14 cellular contexts compared by ENCODE assay signal in the genomic region with DNA sequence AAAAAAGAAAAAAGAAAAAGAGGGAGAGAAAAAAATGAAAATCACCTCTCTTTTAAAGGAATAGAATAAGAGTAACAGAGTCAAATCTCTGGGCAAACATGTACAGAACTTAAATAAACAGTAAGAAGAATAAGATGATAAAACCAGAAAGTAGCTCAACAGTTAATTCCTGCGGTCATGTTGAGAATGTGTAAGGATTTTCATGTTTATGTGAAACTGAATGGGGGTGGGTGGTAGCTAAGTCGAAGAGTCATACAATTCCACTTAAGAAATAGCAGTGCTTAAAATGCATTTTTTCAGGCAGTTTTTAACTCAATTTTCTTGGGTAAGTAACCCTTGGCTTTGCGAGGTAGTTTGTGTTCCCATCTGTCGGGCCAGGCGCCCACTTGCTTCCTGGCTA.
DNase-seq lines count a peak whose midpoint lies in the region; ATAC-seq and TF ChIP-seq lines count a peak whose summit lies in the region.
"Had no signal": no experiment of that assay in that cellular context is flagged by ENCODE, and none has a peak within 500 bp of the region (broad histone marks: within the 10 kb centered on the region; RNA-seq: fewer than 3 reads in every experiment).

No MANE protein-coding gene starts in this region.

- no peaks in the 10 kb centered on the region for H3K9me3 Mint-ChIP-seq in CD8-positive, alpha-beta T cell
- H3K9me3 Mint-ChIP-seq in activated T-helper 17 cell treated with anti-CD3 and anti-CD28 coated beads, Interleukin-2, amount 50 U/mL, for 72 hours: no peaks in the 10 kb centered on the region
- H3K9me3 Mint-ChIP-seq in immature natural killer cell: no peaks in the 10 kb centered on the region
- H3K9me3 Mint-ChIP-seq: endodermal cell had no signal

- DNase-seq in AG04449 (ENCODE audit: low read depth, low spot score) (peak; percentile 37), immature natural killer cell (no peak), NCI-H524 treated with DMSO at 0.1 percent for 48 hours (lab: John Stamatoyannopoulos, UW) (no peak), NOMO-1 (lab: John Stamatoyannopoulos, UW; ENCODE audit: unreplicated experiment in 2 of 2) (no peak), NCI-H187 (lab: John Stamatoyannopoulos, UW) (no peak)
- no peak for DNase-seq in CD8-positive, alpha-beta T cell
- DNase-seq in stimulated activated CD4-positive, alpha-beta T cell treated with anti-CD3 and anti-CD28 coated beads, Interleukin-2, amount 100 ng/mL, for 48 hours: no peak
- DNase-seq: endodermal cell; left cardiac atrium; NCI-H1048; NCI-H2227 treated with DMSO at 0.1 percent for 48 hours; stimulated activated CD4-positive, alpha-beta T cell treated with anti-CD3 and anti-CD28 coated beads, Interleukin-1b, Interleukin-23, amount 100 ng/mL, for 48 hours; upper lobe of left lung had no signal

- H3K27ac ChIP-seq in CD8-positive, alpha-beta T cell (ENCODE audit: low read depth, low read length): no peak overlapping the region

- peaks cover 27% of the 10 kb centered on the region for H3K36me3 ChIP-seq in CD8-positive, alpha-beta T cell (ENCODE audit: insufficient read depth, low read length)

- no peaks in the 10 kb centered on the region for H3K27me3 ChIP-seq in CD8-positive, alpha-beta T cell (ENCODE audit: insufficient read depth, low read length)
- H3K27me3 ChIP-seq: upper lobe of left lung had no signal

- H3K4me1 Mint-ChIP-seq in CD8-positive, alpha-beta T cell (ENCODE audit: low read depth): peaks cover 3% of the 10 kb centered on the region
- peaks cover 16% of the 10 kb centered on the region for H3K4me1 Mint-ChIP-seq in activated T-helper 17 cell treated with anti-CD3 and anti-CD28 coated beads, Interleukin-2, amount 50 U/mL, for 72 hours
- H3K4me1 Mint-ChIP-seq in immature natural killer cell: peaks cover 12% of the 10 kb centered on the region in 2 donors

- no peak overlapping the region for H3K4me3 ChIP-seq in AG04449 (ENCODE audit: low read depth, low read length)
- no peak overlapping the region for H3K4me3 ChIP-seq in CD8-positive, alpha-beta T cell (ENCODE audit: low read depth, low read length)
- H3K4me3 ChIP-seq: upper lobe of left lung had no signal

- no peak for TF ChIP-seq CTCF in AG04449 (IDR thresholded peaks at IDR 0.05; ENCODE audit: insufficient read depth, low read length, missing control alignments)
- no peak for TF ChIP-seq CTCF in CD8-positive, alpha-beta T cell (IDR thresholded peaks at IDR 0.05)

- ATAC-seq in CD8-positive, alpha-beta T cell: no peak
- ATAC-seq in activated T-helper 17 cell treated with anti-CD3 and anti-CD28 coated beads, Interleukin-2, amount 50 U/mL, for 72 hours (replicated peaks): peak; percentile 52
- ATAC-seq: left cardiac atrium had no signal

- H3K27me3 Mint-ChIP-seq in CD8-positive, alpha-beta T cell (ENCODE audit: low read depth): no peaks in the 10 kb centered on the region
- no peaks in the 10 kb centered on the region for H3K27me3 Mint-ChIP-seq in activated T-helper 17 cell treated with anti-CD3 and anti-CD28 coated beads, Interleukin-2, amount 50 U/mL, for 72 hours
- peaks cover 0 to under 1% (median 0%) of the 10 kb centered on the region in 3 donors for H3K27me3 Mint-ChIP-seq in immature natural killer cell (ENCODE audit: low read depth in 3 of 3)

- peaks cover 71% of the 10 kb centered on the region for H3K36me3 Mint-ChIP-seq in CD8-positive, alpha-beta T cell
- peaks cover 63% of the 10 kb centered on the region for H3K36me3 Mint-ChIP-seq in activated T-helper 17 cell treated with anti-CD3 and anti-CD28 coated beads, Interleukin-2, amount 50 U/mL, for 72 hours (ENCODE audit: low read depth)
- peaks cover 0 to 3% (median 0%) of the 10 kb centered on the region in 3 donors for H3K36me3 Mint-ChIP-seq in immature natural killer cell

- POLR2A ChIA-PET in AG04449 (lab: Yijun Ruan, JAX): interaction anchor here (0.5 to 1.0 kb wide), 4 partner anchors 12 to 329 kb away, joined by 3 to 5 read pairs (median 4); no protein-coding TSS in a partner anchor
- POLR2A ChIA-PET in CD8-positive, alpha-beta T cell (lab: Charles Lee): no interaction called here

- no peak overlapping the region for H3K4me3 Mint-ChIP-seq in CD8-positive, alpha-beta T cell
- peak overlapping the region; percentile 85 for H3K4me3 Mint-ChIP-seq in activated T-helper 17 cell treated with anti-CD3 and anti-CD28 coated beads, Interleukin-2, amount 50 U/mL, for 72 hours
- H3K4me3 Mint-ChIP-seq in immature natural killer cell: no peak overlapping the region
- H3K4me3 Mint-ChIP-seq: endodermal cell had no signal

- H3K27ac Mint-ChIP-seq in CD8-positive, alpha-beta T cell: peak overlapping the region; percentile 72
- H3K27ac Mint-ChIP-seq in activated T-helper 17 cell treated with anti-CD3 and anti-CD28 coated beads, Interleukin-2, amount 50 U/mL, for 72 hours: peak overlapping the region; percentile 80
- peak overlapping the region in 4 of 6 donors; percentile 1 to 70 (median 42) for H3K27ac Mint-ChIP-seq in immature natural killer cell
- H3K27ac Mint-ChIP-seq: endodermal cell had no signal

- CTCF ChIA-PET in AG04449 (lab: Yijun Ruan, JAX): interaction anchor here (0.9 to 1.0 kb wide), 3 partner anchors 9 to 371 kb away, joined by 3 to 5 read pairs (median 3); no protein-coding TSS in a partner anchor
- CTCF ChIA-PET in CD8-positive, alpha-beta T cell (lab: Charles Lee): interaction anchor here (1.7 kb wide), 1 partner anchor 74 kb away, joined by 4 read pairs; no protein-coding TSS in a partner anchor

- no peaks in the 10 kb centered on the region for H3K9me3 ChIP-seq in CD8-positive, alpha-beta T cell (ENCODE audit: low read length)
- H3K9me3 ChIP-seq: upper lobe of left lung had no signal

- H3K4me1 ChIP-seq in CD8-positive, alpha-beta T cell (ENCODE audit: insufficient read depth, low read length): no peaks in the 10 kb centered on the region

- intact Hi-C loops in CD8-positive, alpha-beta T cell (cut with DNase I, micrococcal nuclease): no loop called here
